In genomic region chr5:165526357-165526756, GRCh38 we compare ENCODE assay signal across 28 cellular contexts.
"Had no signal": no experiment of that assay in that cellular context is flagged by ENCODE, and none has a peak within 500 bp of the region (broad histone marks: within the 10 kb centered on the region; RNA-seq: fewer than 3 reads in every experiment).

No MANE protein-coding gene starts in this region.

- H3K27me3 ChIP-seq: stomach, suprapubic skin, testis, thyroid gland, tibial artery, tibial nerve, transverse colon, upper lobe of left lung, upper lobe of right lung, uterus, vagina had no signal

- H3K27ac Mint-ChIP-seq: stimulated activated effector memory CD8-positive, alpha-beta T cell treated with anti-CD3 and anti-CD28 coated beads, Interleukin-12 subunit alpha, Interleukin-12 subunit beta, amount 100 ng/mL, for 72 hours; stimulated activated memory B cell treated with anti-CD40 and anti-IgM and Interleukin-4, amounts not matched to agents 10 μg/mL and 1 μg/mL and 100 μg/mL, for 72 hours; stimulated activated naive B cell treated with anti-CD40 and anti-IgM and Interleukin-4, amounts not matched to agents 10 μg/mL and 1 μg/mL and 100 μg/mL, for 72 hours; stimulated activated naive CD8-positive, alpha-beta T cell treated with anti-CD3 and anti-CD28 coated beads, Interleukin-15, amount 100 ng/mL, for 72 hours; stimulated activated naive CD8-positive, alpha-beta T cell treated with anti-CD3 and anti-CD28 coated beads, Interleukin-15, Interleukin-2, amounts not matched to agents 100 ng/mL and 50 ng/mL, for 24 hours had no signal

- DNase-seq: stimulated activated CD4-positive, alpha-beta T cell treated with anti-CD3 and anti-CD28 coated beads, Interleukin-2, amount 100 ng/mL, for 48 hours; stimulated activated CD4-positive, alpha-beta T cell treated with anti-CD3 and anti-CD28 coated beads, Interleukin-4, amount 100 ng/mL, for 1 hour; stimulated activated CD4-positive, alpha-beta T cell treated with anti-CD3 and anti-CD28 coated beads, Interleukin-4, amount 100 ng/mL, for 24 hours; stimulated activated CD4-positive, alpha-beta T cell treated with anti-CD3 and anti-CD28 coated beads, Interleukin-4, amount 100 ng/mL, for 4 hours; stimulated activated CD8-positive, alpha-beta memory T cell treated with anti-CD3 and anti-CD28 coated beads, Interleukin-4, amount 100 ng/mL, for 48 hours; stimulated activated naive B cell treated with anti-CD40 and anti-IgM and Interleukin-4, amounts not matched to agents 10 μg/mL and 1 μg/mL and 100 μg/mL, for 72 hours; stimulated activated naive CD4-positive, alpha-beta T cell; stimulated activated naive CD4-positive, alpha-beta T cell treated with Interleukin-2 at 50 U/mL for 16 hours; stimulated activated naive CD8-positive, alpha-beta T cell treated with anti-CD3 and anti-CD28 coated beads, Interleukin-15, amount 100 ng/mL, for 72 hours; stimulated activated naive CD8-positive, alpha-beta T cell treated with anti-CD3 and anti-CD28 coated beads, Interleukin-15, Interleukin-2, amounts not matched to agents 100 U/mL and 50 U/mL, for 24 hours; stomach; substantia nigra; testis; thyroid gland; tibial artery; transverse colon; trophoblast cell; upper lobe of left lung; upper lobe of right lung; uterus had no signal

- FAIRE-seq: urothelium cell line had no signal

- H3K4me3 ChIP-seq: stomach, suprapubic skin, testis, thoracic aorta, thyroid gland, tibial artery, tibial nerve, transverse colon, upper lobe of left lung, upper lobe of right lung, uterus, vagina had no signal

- H3K4me3 Mint-ChIP-seq: stimulated activated effector memory CD8-positive, alpha-beta T cell treated with anti-CD3 and anti-CD28 coated beads, Interleukin-12 subunit alpha, Interleukin-12 subunit beta, amount 100 ng/mL, for 72 hours; stimulated activated memory B cell treated with anti-CD40 and anti-IgM and Interleukin-4, amounts not matched to agents 10 μg/mL and 1 μg/mL and 100 μg/mL, for 72 hours; stimulated activated naive B cell treated with anti-CD40 and anti-IgM and Interleukin-4, amounts not matched to agents 10 μg/mL and 1 μg/mL and 100 μg/mL, for 72 hours; stimulated activated naive CD8-positive, alpha-beta T cell treated with anti-CD3 and anti-CD28 coated beads, Interleukin-15, amount 100 ng/mL, for 72 hours; stimulated activated naive CD8-positive, alpha-beta T cell treated with anti-CD3 and anti-CD28 coated beads, Interleukin-15, Interleukin-2, amounts not matched to agents 100 ng/mL and 50 ng/mL, for 24 hours had no signal

- H3K4me1 ChIP-seq: suprapubic skin, testis, thyroid gland, tibial nerve, transverse colon, upper lobe of left lung, upper lobe of right lung, uterus, vagina had no signal

- H3K36me3 ChIP-seq: stomach, suprapubic skin, thoracic aorta, thyroid gland, tibial artery, tibial nerve, transverse colon, upper lobe of left lung, upper lobe of right lung, uterus, vagina had no signal

- H3K4me1 Mint-ChIP-seq: stimulated activated effector memory CD8-positive, alpha-beta T cell treated with anti-CD3 and anti-CD28 coated beads, Interleukin-12 subunit alpha, Interleukin-12 subunit beta, amount 100 ng/mL, for 72 hours; stimulated activated memory B cell treated with anti-CD40 and anti-IgM and Interleukin-4, amounts not matched to agents 10 μg/mL and 1 μg/mL and 100 μg/mL, for 72 hours; stimulated activated naive B cell treated with anti-CD40 and anti-IgM and Interleukin-4, amounts not matched to agents 10 μg/mL and 1 μg/mL and 100 μg/mL, for 72 hours; stimulated activated naive CD8-positive, alpha-beta T cell treated with anti-CD3 and anti-CD28 coated beads, Interleukin-15, amount 100 ng/mL, for 72 hours had no signal

- ATAC-seq: stimulated activated effector memory CD8-positive, alpha-beta T cell treated with anti-CD3 and anti-CD28 coated beads, Interleukin-12 subunit alpha, Interleukin-12 subunit beta, amount 100 ng/mL, for 72 hours; stimulated activated memory B cell treated with anti-CD40 and anti-IgM and Interleukin-4, amounts not matched to agents 10 μg/mL and 1 μg/mL and 100 μg/mL, for 72 hours; stimulated activated naive B cell treated with anti-CD40 and anti-IgM and Interleukin-4, amounts not matched to agents 10 μg/mL and 1 μg/mL and 100 μg/mL, for 72 hours; stimulated activated naive CD8-positive, alpha-beta T cell treated with anti-CD3 and anti-CD28 coated beads, Interleukin-15, amount 100 ng/mL, for 72 hours; stimulated activated naive CD8-positive, alpha-beta T cell treated with anti-CD3 and anti-CD28 coated beads, Interleukin-15, Interleukin-2, amounts not matched to agents 100 U/mL and 50 U/mL, for 24 hours; upper lobe of right lung had no signal

- H3K9me3 ChIP-seq: suprapubic skin, testis, thoracic aorta, thyroid gland, tibial artery, transverse colon, upper lobe of right lung, uterus, vagina had no signal

- H3K27me3 Mint-ChIP-seq: stimulated activated memory B cell treated with anti-CD40 and anti-IgM and Interleukin-4, amounts not matched to agents 10 μg/mL and 1 μg/mL and 100 μg/mL, for 72 hours; stimulated activated naive B cell treated with anti-CD40 and anti-IgM and Interleukin-4, amounts not matched to agents 10 μg/mL and 1 μg/mL and 100 μg/mL, for 72 hours; stimulated activated naive CD8-positive, alpha-beta T cell treated with anti-CD3 and anti-CD28 coated beads, Interleukin-15, amount 100 ng/mL, for 72 hours; stimulated activated naive CD8-positive, alpha-beta T cell treated with anti-CD3 and anti-CD28 coated beads, Interleukin-15, Interleukin-2, amounts not matched to agents 100 ng/mL and 50 ng/mL, for 24 hours had no signal

- H3K27ac ChIP-seq: stomach, suprapubic skin, testis, thoracic aorta, thyroid gland, tibial artery, tibial nerve, transverse colon, upper lobe of left lung, upper lobe of right lung, uterus, vagina had no signal

- H3K36me3 Mint-ChIP-seq: stimulated activated effector memory CD8-positive, alpha-beta T cell treated with anti-CD3 and anti-CD28 coated beads, Interleukin-12 subunit alpha, Interleukin-12 subunit beta, amount 100 ng/mL, for 72 hours; stimulated activated memory B cell treated with anti-CD40 and anti-IgM and Interleukin-4, amounts not matched to agents 10 μg/mL and 1 μg/mL and 100 μg/mL, for 72 hours; stimulated activated naive B cell treated with anti-CD40 and anti-IgM and Interleukin-4, amounts not matched to agents 10 μg/mL and 1 μg/mL and 100 μg/mL, for 72 hours had no signal
